Comparison of ENCODE assay signal across 1 cellular context in genomic region chr20:653110-653589, GRCh38.
A peak's percentile ranks its signal among the peaks of the same experiment; 100 is the strongest.
TF ChIP-seq lines count a peak whose summit lies in the region.

Gene SRXN1 (minus strand): TSS chr20:653200. CDS start chr20:653185, 15 bp downstream.

TF ChIP-seq in HepG2, 621 proteins besides CTCF, POLR2A, EP300 and RAD21 (continued from another document and continues in another):
- TF ChIP-seq ZNF710 (CRISPR knock-in tag; IDR thresholded peaks at IDR 0.05; ENCODE audit: borderline replicate concordance) (peak; percentile 17), ZNF225 (CRISPR knock-in tag; IDR thresholded peaks at IDR 0.05) (no peak), NFRKB (IDR thresholded peaks at IDR 0.05) (no peak), ZNF326 (CRISPR knock-in tag; IDR thresholded peaks at IDR 0.05; ENCODE audit: borderline replicate concordance) (no peak), MZF1 (CRISPR knock-in tag; IDR thresholded peaks at IDR 0.05; ENCODE audit: borderline replicate concordance) (no peak), ZNF570 (CRISPR knock-in tag; IDR thresholded peaks at IDR 0.05; ENCODE audit: borderline replicate concordance) (no peak), SATB2 (CRISPR knock-in tag; IDR thresholded peaks at IDR 0.05) (no peak), ZNF383 (CRISPR knock-in tag; IDR thresholded peaks at IDR 0.05; ENCODE audit: borderline replicate concordance) (no peak), AGO2 (optimal IDR thresholded peaks at IDR 0.05; ENCODE audit: low read depth, low read length) (peak; percentile 11), CEBPZ (IDR thresholded peaks at IDR 0.05; ENCODE audit: low read length) (no peak), ZBTB49 (CRISPR knock-in tag; IDR thresholded peaks at IDR 0.05; ENCODE audit: borderline replicate concordance) (no peak), HDAC6 (IDR thresholded peaks at IDR 0.05; ENCODE audit: low read depth, low read length) (no peak), TCF7L2 (IDR thresholded peaks at IDR 0.05; ENCODE audit: low read depth, low read length) (no peak), ZNF747 (CRISPR knock-in tag; IDR thresholded peaks at IDR 0.05; ENCODE audit: borderline replicate concordance) (no peak), ELF3 (CRISPR knock-in tag; IDR thresholded peaks at IDR 0.05) (peak; percentile 79), ZKSCAN1 (IDR thresholded peaks at IDR 0.05; ENCODE audit: low read length) (peak; percentile 58; the same call in 1 of the 2 replicates), DNMT1 (CRISPR knock-in tag; IDR thresholded peaks at IDR 0.05) (peak; percentile 98), MAFK (conservative IDR thresholded peaks at IDR 0.05 in 1 of 2, IDR thresholded peaks at IDR 0.05 in 1 of 2; ENCODE audit: low read length in 2 of 2) (peak; percentile 16 to 55; a peak in 3 of 4 replicates), HMGA1 (CRISPR knock-in tag; conservative IDR thresholded peaks at IDR 0.05) (no peak), ZNF775 (CRISPR knock-in tag; IDR thresholded peaks at IDR 0.05; ENCODE audit: borderline replicate concordance) (0 out of 2 replicates have a peak, but pooled peaks have one; percentile 41), SRSF4 (IDR thresholded peaks at IDR 0.05; ENCODE audit: low read depth, low read length, poor library complexity, severe bottlenecking) (no peak), RFX5 (IDR thresholded peaks at IDR 0.05; ENCODE audit: low read depth, low read length) (no peak), ZSCAN12 (CRISPR knock-in tag; IDR thresholded peaks at IDR 0.05) (peak; percentile 90)
- TF ChIP-seq, protein P1, sequence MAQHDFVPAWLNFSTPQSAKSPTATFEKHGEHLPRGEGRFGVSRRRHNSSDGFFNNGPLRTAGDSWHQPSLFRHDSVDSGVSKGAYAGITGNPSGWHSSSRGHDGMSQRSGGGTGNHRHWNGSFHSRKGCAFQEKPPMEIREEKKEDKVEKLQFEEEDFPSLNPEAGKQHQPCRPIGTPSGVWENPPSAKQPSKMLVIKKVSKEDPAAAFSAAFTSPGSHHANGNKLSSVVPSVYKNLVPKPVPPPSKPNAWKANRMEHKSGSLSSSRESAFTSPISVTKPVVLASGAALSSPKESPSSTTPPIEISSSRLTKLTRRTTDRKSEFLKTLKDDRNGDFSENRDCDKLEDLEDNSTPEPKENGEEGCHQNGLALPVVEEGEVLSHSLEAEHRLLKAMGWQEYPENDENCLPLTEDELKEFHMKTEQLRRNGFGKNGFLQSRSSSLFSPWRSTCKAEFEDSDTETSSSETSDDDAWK (CRISPR knock-in tag; IDR thresholded peaks at IDR 0.05): no peak
- TF ChIP-seq, protein P2, sequence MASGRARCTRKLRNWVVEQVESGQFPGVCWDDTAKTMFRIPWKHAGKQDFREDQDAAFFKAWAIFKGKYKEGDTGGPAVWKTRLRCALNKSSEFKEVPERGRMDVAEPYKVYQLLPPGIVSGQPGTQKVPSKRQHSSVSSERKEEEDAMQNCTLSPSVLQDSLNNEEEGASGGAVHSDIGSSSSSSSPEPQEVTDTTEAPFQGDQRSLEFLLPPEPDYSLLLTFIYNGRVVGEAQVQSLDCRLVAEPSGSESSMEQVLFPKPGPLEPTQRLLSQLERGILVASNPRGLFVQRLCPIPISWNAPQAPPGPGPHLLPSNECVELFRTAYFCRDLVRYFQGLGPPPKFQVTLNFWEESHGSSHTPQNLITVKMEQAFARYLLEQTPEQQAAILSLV (CRISPR knock-in tag; IDR thresholded peaks at IDR 0.05; ENCODE audit: borderline replicate concordance): peak; percentile 61
- TF ChIP-seq, protein P3, sequence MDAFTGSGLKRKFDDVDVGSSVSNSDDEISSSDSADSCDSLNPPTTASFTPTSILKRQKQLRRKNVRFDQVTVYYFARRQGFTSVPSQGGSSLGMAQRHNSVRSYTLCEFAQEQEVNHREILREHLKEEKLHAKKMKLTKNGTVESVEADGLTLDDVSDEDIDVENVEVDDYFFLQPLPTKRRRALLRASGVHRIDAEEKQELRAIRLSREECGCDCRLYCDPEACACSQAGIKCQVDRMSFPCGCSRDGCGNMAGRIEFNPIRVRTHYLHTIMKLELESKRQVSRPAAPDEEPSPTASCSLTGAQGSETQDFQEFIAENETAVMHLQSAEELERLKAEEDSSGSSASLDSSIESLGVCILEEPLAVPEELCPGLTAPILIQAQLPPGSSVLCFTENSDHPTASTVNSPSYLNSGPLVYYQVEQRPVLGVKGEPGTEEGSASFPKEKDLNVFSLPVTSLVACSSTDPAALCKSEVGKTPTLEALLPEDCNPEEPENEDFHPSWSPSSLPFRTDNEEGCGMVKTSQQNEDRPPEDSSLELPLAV (CRISPR knock-in tag; conservative IDR thresholded peaks at IDR 0.05; ENCODE audit: low read depth): no peak
- TF ChIP-seq, protein P4, sequence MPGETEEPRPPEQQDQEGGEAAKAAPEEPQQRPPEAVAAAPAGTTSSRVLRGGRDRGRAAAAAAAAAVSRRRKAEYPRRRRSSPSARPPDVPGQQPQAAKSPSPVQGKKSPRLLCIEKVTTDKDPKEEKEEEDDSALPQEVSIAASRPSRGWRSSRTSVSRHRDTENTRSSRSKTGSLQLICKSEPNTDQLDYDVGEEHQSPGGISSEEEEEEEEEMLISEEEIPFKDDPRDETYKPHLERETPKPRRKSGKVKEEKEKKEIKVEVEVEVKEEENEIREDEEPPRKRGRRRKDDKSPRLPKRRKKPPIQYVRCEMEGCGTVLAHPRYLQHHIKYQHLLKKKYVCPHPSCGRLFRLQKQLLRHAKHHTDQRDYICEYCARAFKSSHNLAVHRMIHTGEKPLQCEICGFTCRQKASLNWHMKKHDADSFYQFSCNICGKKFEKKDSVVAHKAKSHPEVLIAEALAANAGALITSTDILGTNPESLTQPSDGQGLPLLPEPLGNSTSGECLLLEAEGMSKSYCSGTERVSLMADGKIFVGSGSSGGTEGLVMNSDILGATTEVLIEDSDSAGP (CRISPR knock-in tag; IDR thresholded peaks at IDR 0.05; ENCODE audit: borderline replicate concordance): no peak; the same call in 1 of the 2 replicates
- TF ChIP-seq, protein P5, sequence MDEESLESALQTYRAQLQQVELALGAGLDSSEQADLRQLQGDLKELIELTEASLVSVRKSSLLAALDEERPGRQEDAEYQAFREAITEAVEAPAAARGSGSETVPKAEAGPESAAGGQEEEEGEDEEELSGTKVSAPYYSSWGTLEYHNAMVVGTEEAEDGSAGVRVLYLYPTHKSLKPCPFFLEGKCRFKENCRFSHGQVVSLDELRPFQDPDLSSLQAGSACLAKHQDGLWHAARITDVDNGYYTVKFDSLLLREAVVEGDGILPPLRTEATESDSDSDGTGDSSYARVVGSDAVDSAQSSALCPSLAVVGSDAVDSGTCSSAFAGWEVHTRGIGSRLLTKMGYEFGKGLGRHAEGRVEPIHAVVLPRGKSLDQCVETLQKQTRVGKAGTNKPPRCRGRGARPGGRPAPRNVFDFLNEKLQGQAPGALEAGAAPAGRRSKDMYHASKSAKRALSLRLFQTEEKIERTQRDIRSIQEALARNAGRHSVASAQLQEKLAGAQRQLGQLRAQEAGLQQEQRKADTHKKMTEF (CRISPR knock-in tag; IDR thresholded peaks at IDR 0.05): peak; percentile 66; the same call in 1 of the 2 replicates
- TF ChIP-seq, protein P6, sequence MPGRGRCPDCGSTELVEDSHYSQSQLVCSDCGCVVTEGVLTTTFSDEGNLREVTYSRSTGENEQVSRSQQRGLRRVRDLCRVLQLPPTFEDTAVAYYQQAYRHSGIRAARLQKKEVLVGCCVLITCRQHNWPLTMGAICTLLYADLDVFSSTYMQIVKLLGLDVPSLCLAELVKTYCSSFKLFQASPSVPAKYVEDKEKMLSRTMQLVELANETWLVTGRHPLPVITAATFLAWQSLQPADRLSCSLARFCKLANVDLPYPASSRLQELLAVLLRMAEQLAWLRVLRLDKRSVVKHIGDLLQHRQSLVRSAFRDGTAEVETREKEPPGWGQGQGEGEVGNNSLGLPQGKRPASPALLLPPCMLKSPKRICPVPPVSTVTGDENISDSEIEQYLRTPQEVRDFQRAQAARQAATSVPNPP (CRISPR knock-in tag; IDR thresholded peaks at IDR 0.05): peak; percentile 74; the same call in 1 of the 2 replicates
- TF ChIP-seq, protein P7, sequence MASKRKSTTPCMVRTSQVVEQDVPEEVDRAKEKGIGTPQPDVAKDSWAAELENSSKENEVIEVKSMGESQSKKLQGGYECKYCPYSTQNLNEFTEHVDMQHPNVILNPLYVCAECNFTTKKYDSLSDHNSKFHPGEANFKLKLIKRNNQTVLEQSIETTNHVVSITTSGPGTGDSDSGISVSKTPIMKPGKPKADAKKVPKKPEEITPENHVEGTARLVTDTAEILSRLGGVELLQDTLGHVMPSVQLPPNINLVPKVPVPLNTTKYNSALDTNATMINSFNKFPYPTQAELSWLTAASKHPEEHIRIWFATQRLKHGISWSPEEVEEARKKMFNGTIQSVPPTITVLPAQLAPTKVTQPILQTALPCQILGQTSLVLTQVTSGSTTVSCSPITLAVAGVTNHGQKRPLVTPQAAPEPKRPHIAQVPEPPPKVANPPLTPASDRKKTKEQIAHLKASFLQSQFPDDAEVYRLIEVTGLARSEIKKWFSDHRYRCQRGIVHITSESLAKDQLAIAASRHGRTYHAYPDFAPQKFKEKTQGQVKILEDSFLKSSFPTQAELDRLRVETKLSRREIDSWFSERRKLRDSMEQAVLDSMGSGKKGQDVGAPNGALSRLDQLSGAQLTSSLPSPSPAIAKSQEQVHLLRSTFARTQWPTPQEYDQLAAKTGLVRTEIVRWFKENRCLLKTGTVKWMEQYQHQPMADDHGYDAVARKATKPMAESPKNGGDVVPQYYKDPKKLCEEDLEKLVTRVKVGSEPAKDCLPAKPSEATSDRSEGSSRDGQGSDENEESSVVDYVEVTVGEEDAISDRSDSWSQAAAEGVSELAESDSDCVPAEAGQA (IDR thresholded peaks at IDR 0.05; ENCODE audit: low read depth): peak; percentile 64; the same call in 1 of the 2 replicates
- TF ChIP-seq, protein P7 (CRISPR knock-in tag; IDR thresholded peaks at IDR 0.05; ENCODE audit: borderline replicate concordance): peak; percentile 78
